ENCODE assay signal across 14 cellular contexts in the genomic region with DNA sequence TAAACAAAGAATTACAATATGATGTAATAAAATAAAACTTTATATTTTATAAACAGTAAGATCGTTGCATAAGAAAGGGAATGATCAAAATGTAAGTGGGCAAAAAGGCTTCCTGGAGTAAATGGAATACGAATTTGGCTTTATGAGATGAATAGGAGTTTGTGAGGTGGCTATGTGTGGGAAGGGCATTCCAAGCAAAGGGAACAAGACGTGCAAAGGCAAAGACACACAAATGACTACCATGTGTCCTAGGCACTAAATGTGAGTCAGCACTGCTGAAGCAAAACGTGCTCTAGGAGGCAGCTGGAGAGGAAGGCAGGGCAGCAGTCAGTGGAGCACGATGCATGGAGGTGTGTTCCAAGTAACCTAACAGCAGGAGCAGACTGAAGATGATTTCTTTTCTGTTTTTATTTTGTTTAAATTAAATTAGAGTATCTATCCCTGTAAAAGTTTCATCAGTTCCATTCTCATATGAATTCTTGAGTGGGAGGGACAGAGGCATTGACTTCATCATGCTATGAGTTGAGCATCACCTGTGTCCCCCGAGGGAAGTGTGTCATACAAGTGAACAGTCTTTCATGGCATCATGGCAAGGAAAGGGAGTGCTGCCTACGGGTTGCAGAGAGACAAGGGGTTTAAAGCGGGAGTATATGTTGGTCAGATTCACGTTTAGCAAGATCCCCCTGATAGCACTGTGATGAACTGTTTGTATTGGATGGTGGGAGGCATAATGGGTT. TPM values are rescaled to one million over a fixed set of nuclear protein-coding genes. Genes with fewer than 3 reads are reported as not detected.
A peak's percentile ranks its signal among the peaks of the same experiment; 100 is the strongest.
DNase-seq lines count a peak whose midpoint lies in the region; TF ChIP-seq lines count a peak whose summit lies in the region.
"Had no signal": no experiment of that assay in that cellular context is flagged by ENCODE, and none has a peak within 500 bp of the region (broad histone marks: within the 10 kb centered on the region; RNA-seq: fewer than 3 reads in every experiment).

No MANE protein-coding gene starts in this region.

- H3K4me3 ChIP-seq in fibroblast of lung (replicated peaks in 1 of 4; ENCODE audit: control extremely low read depth in 1 of 4, insufficient read depth in 1 of 4, low read depth in 3 of 4, low read length in 4 of 4), result no peak overlapping the region
- no peak overlapping the region for H3K4me3 ChIP-seq in smooth muscle cell
- H3K4me3 ChIP-seq: sigmoid colon had no signal

- no peaks in the 10 kb centered on the region for H3K9me3 ChIP-seq in fibroblast of lung (ENCODE audit: control insufficient read depth, insufficient read depth, low read depth, low read length)
- H3K9me3 ChIP-seq in smooth muscle cell (replicated peaks; ENCODE audit: low read depth), result no peaks in the 10 kb centered on the region
- H3K9me3 ChIP-seq: sigmoid colon had no signal

- whole genome bisulfite sequencing in smooth muscle cell (ENCODE audit: low lambda C conversion rate), result 59% methylated on average over 9 of the region's 9 CpGs

- H3K4me2 ChIP-seq in fibroblast of lung (ENCODE audit: extremely low read depth, insufficient read depth, low read length) (no peak overlapping the region), smooth muscle cell (no peak overlapping the region)

- H3K9ac ChIP-seq in fibroblast of lung (ENCODE audit: insufficient read depth, low read length), result no peak overlapping the region
- no peak overlapping the region for H3K9ac ChIP-seq in smooth muscle cell (ENCODE audit: low read depth)

- DNase-seq in DMS53 (lab: John Stamatoyannopoulos, UW), result peak; percentile 6
- no peak for DNase-seq in DMS53 treated with DMSO at 0.1 percent for 48 hours (lab: John Stamatoyannopoulos, UW; ENCODE audit: unreplicated experiment)
- DNase-seq in RPMI7951 (ENCODE audit: low read depth), result peak; percentile 60
- DNase-seq in fibroblast of lung (ENCODE audit: low read depth in 2 of 2), result peak; percentile 46 to 62
- no peak for DNase-seq in smooth muscle cell (lab: John Stamatoyannopoulos, UW; ENCODE audit: unreplicated experiment)
- DNase-seq in foreskin melanocyte, result no peak
- no peak for DNase-seq in A172 (ENCODE audit: low spot score)
- no peak for DNase-seq in NCI-H1092 treated with DMSO at 0.1 percent for 48 hours (lab: John Stamatoyannopoulos, UW)
- DNase-seq: DMS 273 treated with DMSO at 0.1 percent for 48 hours; naive thymus-derived CD8-positive, alpha-beta T cell; NCI-H446; Right ventricle myocardium superior; sigmoid colon had no signal

- H3K36me3 ChIP-seq in fibroblast of lung (ENCODE audit: control insufficient read depth, insufficient read depth, low read length), result no peaks in the 10 kb centered on the region
- no peaks in the 10 kb centered on the region for H3K36me3 ChIP-seq in smooth muscle cell (ENCODE audit: low read depth)
- H3K36me3 ChIP-seq: sigmoid colon had no signal

- H4K20me1 ChIP-seq in fibroblast of lung (ENCODE audit: control insufficient read depth, extremely low read depth, insufficient read depth, low read length), result no peaks in the 10 kb centered on the region
- no peaks in the 10 kb centered on the region for H4K20me1 ChIP-seq in smooth muscle cell (ENCODE audit: low read depth)

- H3K27me3 ChIP-seq in fibroblast of lung (ENCODE audit: control insufficient read depth, insufficient read depth, low read length) (no peaks in the 10 kb centered on the region), smooth muscle cell (ENCODE audit: low read depth) (no peaks in the 10 kb centered on the region)
- H3K27me3 ChIP-seq: sigmoid colon had no signal

- no peak overlapping the region for H3K27ac ChIP-seq in fibroblast of lung (ENCODE audit: insufficient read depth, low read length)
- H3K27ac ChIP-seq in smooth muscle cell (ENCODE audit: low read depth), result peak overlapping the region; percentile 82
- H3K27ac ChIP-seq: 22Rv1, sigmoid colon had no signal

- TF ChIP-seq CTCF in fibroblast of lung (conservative IDR thresholded peaks at IDR 0.05 in 1 of 2, IDR thresholded peaks at IDR 0.05 in 1 of 2; ENCODE audit: low read depth in 1 of 2, low read length in 2 of 2) (no peak), smooth muscle cell (IDR thresholded peaks at IDR 0.05; ENCODE audit: borderline replicate concordance, insufficient read depth, poor library complexity, severe bottlenecking) (no peak)

- H2AFZ ChIP-seq in fibroblast of lung (ENCODE audit: low read length), result no peak overlapping the region
- no peak overlapping the region for H2AFZ ChIP-seq in smooth muscle cell (ENCODE audit: low read depth)

- H3F3A ChIP-seq in smooth muscle cell (ENCODE audit: low read depth), result no peaks in the 10 kb centered on the region

- no peaks in the 10 kb centered on the region for H3K4me1 ChIP-seq in fibroblast of lung (ENCODE audit: control insufficient read depth, extremely low read depth, insufficient read depth, low read length)
- H3K4me1 ChIP-seq in smooth muscle cell (ENCODE audit: low read depth), result peaks cover 11% of the 10 kb centered on the region

- H3K79me2 ChIP-seq in fibroblast of lung (ENCODE audit: control insufficient read depth, insufficient read depth, low read length), result no peaks in the 10 kb centered on the region
- no peaks in the 10 kb centered on the region for H3K79me2 ChIP-seq in smooth muscle cell (ENCODE audit: low read depth)

RNA-seq across cellular contexts. Expression of a gene that starts 52.9 kb away (rescaled TPM):
- 194 and 270 TPM in 2 replicates for total RNA-seq in RPMI7951 (2014; rRNA removed; shearing (Covaris generic))
- total RNA-seq in fibroblast of lung (216 and 332 TPM in 2 replicates), smooth muscle cell (333 and 376 TPM in 2 replicates)
- polyA plus RNA-seq in fibroblast of lung (216 and 407 TPM in 2 replicates), smooth muscle cell (140 and 152 TPM in 2 replicates)
- polyA plus RNA-seq in fibroblast of lung (2012), result 128 and 309 TPM in 2 replicates
- polyA minus RNA-seq in fibroblast of lung (ENCODE audit: low replicate concordance), result 45.1 and 68.8 TPM in 2 replicates
- total RNA-seq in A172 (2014; rRNA removed; shearing (Covaris generic)), result 226 and 236 TPM in 2 replicates

Comparison
In these comparisons a context has a peak if more than half of its experiments do, and no peak if none do; other contexts are left out.
1. DNase-seq: peak in DMS53 (single experiment), RPMI7951 (single experiment) and fibroblast of lung (2 of 2); none in DMS53 treated with DMSO at 0.1 percent for 48 hours (single experiment), smooth muscle cell (single experiment), foreskin melanocyte (single experiment), A172 (single experiment) and NCI-H1092 treated with DMSO at 0.1 percent for 48 hours (single experiment).